ENCODE assay signal across 1 cellular context in the genomic region with DNA sequence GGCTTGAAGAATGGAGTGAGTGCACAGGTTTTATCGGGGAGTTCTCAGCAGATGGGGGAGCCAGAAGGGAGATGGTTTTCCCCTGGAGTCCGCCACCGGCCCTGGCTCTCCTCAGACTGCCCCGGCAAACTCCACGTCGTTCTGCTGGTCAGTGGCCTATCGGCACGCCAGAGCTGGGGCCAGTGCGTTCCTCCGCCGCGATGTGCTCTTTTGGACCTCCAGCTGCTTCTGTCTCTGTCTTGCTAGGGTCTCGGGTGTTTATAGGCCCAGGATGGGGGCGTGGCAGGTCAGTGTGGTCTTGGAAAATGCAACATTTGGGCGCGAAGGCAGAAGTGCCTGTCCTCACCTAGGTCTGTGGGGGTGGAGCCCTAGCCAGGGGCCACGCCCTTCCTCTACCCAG.
A peak's percentile ranks its signal among the peaks of the same experiment; 100 is the strongest.
TF ChIP-seq lines count a peak whose summit lies in the region.

No MANE protein-coding gene starts in this region.

TF ChIP-seq in GM12878, 131 proteins besides CTCF, POLR2A, EP300 and RAD21 (continued from another document):
- TF ChIP-seq, protein P1, sequence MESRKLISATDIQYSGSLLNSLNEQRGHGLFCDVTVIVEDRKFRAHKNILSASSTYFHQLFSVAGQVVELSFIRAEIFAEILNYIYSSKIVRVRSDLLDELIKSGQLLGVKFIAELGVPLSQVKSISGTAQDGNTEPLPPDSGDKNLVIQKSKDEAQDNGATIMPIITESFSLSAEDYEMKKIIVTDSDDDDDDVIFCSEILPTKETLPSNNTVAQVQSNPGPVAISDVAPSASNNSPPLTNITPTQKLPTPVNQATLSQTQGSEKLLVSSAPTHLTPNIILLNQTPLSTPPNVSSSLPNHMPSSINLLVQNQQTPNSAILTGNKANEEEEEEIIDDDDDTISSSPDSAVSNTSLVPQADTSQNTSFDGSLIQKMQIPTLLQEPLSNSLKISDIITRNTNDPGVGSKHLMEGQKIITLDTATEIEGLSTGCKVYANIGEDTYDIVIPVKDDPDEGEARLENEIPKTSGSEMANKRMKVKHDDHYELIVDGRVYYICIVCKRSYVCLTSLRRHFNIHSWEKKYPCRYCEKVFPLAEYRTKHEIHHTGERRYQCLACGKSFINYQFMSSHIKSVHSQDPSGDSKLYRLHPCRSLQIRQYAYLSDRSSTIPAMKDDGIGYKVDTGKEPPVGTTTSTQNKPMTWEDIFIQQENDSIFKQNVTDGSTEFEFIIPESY (IDR thresholded peaks at IDR 0.05) = 0 out of 2 replicates have a peak, but pooled peaks have one; percentile 13
- no peak for TF ChIP-seq ZZZ3 (IDR thresholded peaks at IDR 0.05; ENCODE audit: control insufficient read depth, insufficient read length, low read depth)
